Comparison of ENCODE assay signal across 11 cellular contexts in genomic region chr12:7090222-7090998, GRCh38. TPM values are rescaled to one million over a fixed set of nuclear protein-coding genes. Genes with fewer than 3 reads are reported as not detected.
DNase-seq lines count a peak whose midpoint lies in the region; FAIRE-seq and TF ChIP-seq lines count a peak whose summit lies in the region.
"Had no signal": no experiment of that assay in that cellular context is flagged by ENCODE, and none has a peak within 500 bp of the region (broad histone marks: within the 10 kb centered on the region; RNA-seq: fewer than 3 reads in every experiment).

No MANE protein-coding gene starts in this region.

- H3K36me3 ChIP-seq in H7 (replicated peaks; ENCODE audit: control insufficient read depth, insufficient read depth, low read length), result no peaks in the 10 kb centered on the region
- no peaks in the 10 kb centered on the region for H3K36me3 ChIP-seq in bronchial epithelial cell (ENCODE audit: control insufficient read depth, insufficient read depth, low read length)

- H3K4me3 ChIP-seq in H7 (ENCODE audit: insufficient read depth, low read depth, low read length), result no peak overlapping the region
- H3K4me3 ChIP-seq in bronchial epithelial cell (ENCODE audit: low read depth, low read length), result no peak overlapping the region
- H3K4me3 ChIP-seq in skin epidermis, result peak overlapping the region in 2 of 7 experiments; percentile 49 to 51

- DNase-seq in H7 (peak; percentile 75), bronchial epithelial cell (ENCODE audit: low read depth) (peak; percentile 38), left kidney (ENCODE audit: low read depth, low spot score) (peak; percentile 48), amygdala (lab: John Stamatoyannopoulos, UW) (no peak), NCI-H1417 treated with DMSO at 0.1 percent for 48 hours (lab: John Stamatoyannopoulos, UW) (no peak), OCI-M1 (lab: John Stamatoyannopoulos, UW) (no peak), C1 segment of cervical spinal cord (lab: John Stamatoyannopoulos, UW) (no peak)
- DNase-seq: COR-L47, NCI-H2029 had no signal

- peaks cover 2% of the 10 kb centered on the region; the same call in 1 of the 2 replicates for H3K27me3 ChIP-seq in H7 (ENCODE audit: control insufficient read depth, insufficient read depth, low read length)
- H3K27me3 ChIP-seq in bronchial epithelial cell (ENCODE audit: control insufficient read depth, insufficient read depth, low read length), result peaks cover 4% of the 10 kb centered on the region
- H3K27me3 ChIP-seq: neutrophil had no signal

- H3K27ac ChIP-seq in skin epidermis, result peak overlapping the region in 16 of 21 experiments; percentile 4 to 94 (median 78)
- H3K27ac ChIP-seq: neutrophil had no signal

- TF ChIP-seq CTCF in bronchial epithelial cell (IDR thresholded peaks at IDR 0.05; ENCODE audit: insufficient read depth, low read length, severe bottlenecking), result no peak

- peak; percentile 95 for FAIRE-seq in bronchial epithelial cell (lab: Jason Lieb, UNC)

RNA-seq across cellular contexts. Expression of gene C1R, which starts 1.8 kb away (rescaled TPM):
- total RNA-seq in H7 (2014; rRNA removed; shearing (Covaris generic)), result 1.1 and 8.2 TPM in 2 replicates
- 1.9 and 3.2 TPM in 2 replicates for total RNA-seq in bronchial epithelial cell

RNA-seq across cellular contexts. Expression of gene C1RL, which starts 18.6 kb away (rescaled TPM):
- 16.3 and 18.2 TPM in 2 replicates for total RNA-seq in H7 (2014; rRNA removed; shearing (Covaris generic))
- total RNA-seq in bronchial epithelial cell, result 11.3 and 14.3 TPM in 2 replicates

RNA-seq across cellular contexts. Expression of gene C1S, which starts 29.9 kb away (rescaled TPM):
- total RNA-seq in H7 (2014; rRNA removed; shearing (Covaris generic)), result 4.4 and 4.8 TPM in 2 replicates
- 1.5 and 6.3 TPM in 2 replicates for total RNA-seq in bronchial epithelial cell

RNA-seq across cellular contexts. Expression of gene RBP5, which starts 38.3 kb away (rescaled TPM):
- 1.9 and 2.6 TPM in 2 replicates for total RNA-seq in H7 (2014; rRNA removed; shearing (Covaris generic))
- total RNA-seq in bronchial epithelial cell, result not detected in 2 replicates

RNA-seq across cellular contexts. Expression of gene CLSTN3, which starts 39.8 kb away (rescaled TPM):
- 11.0 and 20.3 TPM in 2 replicates for total RNA-seq in H7 (2014; rRNA removed; shearing (Covaris generic))
- total RNA-seq in bronchial epithelial cell, result 7.0 and 9.2 TPM in 2 replicates

Comparison
In these comparisons a context has a peak if more than half of its experiments do, and no peak if none do; other contexts are left out.
1. DNase-seq: peak in H7 (single experiment), bronchial epithelial cell (single experiment) and left kidney (single experiment); none in amygdala (0 of 56), NCI-H1417 treated with DMSO at 0.1 percent for 48 hours (single experiment), OCI-M1 (single experiment) and C1 segment of cervical spinal cord (0 of 14).